10 cellular contexts compared by ENCODE assay signal in genomic region chr1:204294371-204294770, GRCh38.
DNase-seq lines count a peak whose midpoint lies in the region; TF ChIP-seq lines count a peak whose summit lies in the region.
"Had no signal": no experiment of that assay in that cellular context is flagged by ENCODE, and none has a peak within 500 bp of the region (broad histone marks: within the 10 kb centered on the region; RNA-seq: fewer than 3 reads in every experiment).

No MANE protein-coding gene starts in this region.

- no peak for TF ChIP-seq CTCF in astrocyte of the spinal cord (IDR thresholded peaks at IDR 0.05; ENCODE audit: low read depth, low read length)
- no peak for TF ChIP-seq CTCF in hepatocyte (IDR thresholded peaks at IDR 0.05; ENCODE audit: poor library complexity)
- no peak for TF ChIP-seq CTCF in spleen (IDR thresholded peaks at IDR 0.05 in 8 of 11, conservative IDR thresholded peaks at IDR 0.05 in 3 of 11)

- H3K27me3 ChIP-seq in GM23248 (replicated peaks; ENCODE audit: insufficient read depth) (no peaks in the 10 kb centered on the region), hepatocyte (no peaks in the 10 kb centered on the region), spleen (replicated peaks in 1 of 7) (peaks cover 0 to 22% (median 0%) of the 10 kb centered on the region in 7 donors)
- H3K27me3 ChIP-seq: dorsolateral prefrontal cortex had no signal

- H3K27ac ChIP-seq in GM23248 (peak overlapping the region; percentile 68), hepatocyte (peak overlapping the region; percentile 66), spleen (peak overlapping the region in 7 of 8 donors; percentile 2 to 54 (median 36))

- H4K20me1 ChIP-seq in GM23248 (ENCODE audit: insufficient read depth) (no peaks in the 10 kb centered on the region), hepatocyte (ENCODE audit: insufficient read depth, poor library complexity, severe bottlenecking) (no peaks in the 10 kb centered on the region)

- WGBS in GM23248 (ENCODE audit: low coverage in 1 of 2, low lambda C conversion rate in 2 of 2, missing lambda C conversion rate in 2 of 2), 2 experiments = 3% methylated on average over 6 of the region's 6 CpGs
- 63% methylated on average over 6 of the region's 6 CpGs for WGBS in hepatocyte (ENCODE audit: low lambda C conversion rate, missing lambda C conversion rate)
- 63 to 84% (median 75%) methylated on average over 6 of the region's 6 CpGs for WGBS in spleen, 5 donors

- H3F3A ChIP-seq in GM23248 (ENCODE audit: insufficient read depth) = peaks cover 39% of the 10 kb centered on the region

- intact Hi-C loops in spleen (cut with DNase I; ENCODE audit: low total_unique reads) = no loop called here

- no peaks in the 10 kb centered on the region for H3K9me3 ChIP-seq in GM23248 (ENCODE audit: low read depth)
- H3K9me3 ChIP-seq in hepatocyte (ENCODE audit: low read depth) = no peaks in the 10 kb centered on the region
- H3K9me3 ChIP-seq in spleen = no peaks in the 10 kb centered on the region

- 0 out of 2 replicates have a peak overlapping the region, but pooled peaks have one; percentile 4 for H3K9ac ChIP-seq in GM23248

- H3K4me3 ChIP-seq in GM23248 (peak overlapping the region; percentile 43), astrocyte of the spinal cord (ENCODE audit: low read depth, low read length) (no peak overlapping the region), hepatocyte (no peak overlapping the region), spleen (no peak overlapping the region)
- H3K4me3 ChIP-seq: dorsolateral prefrontal cortex had no signal

- H3K4me2 ChIP-seq in GM23248 (ENCODE audit: unreplicated experiment) (peak overlapping the region; percentile 61), hepatocyte (no peak overlapping the region)

- DNase-seq in GM23248 = peak; percentile 94
- DNase-seq in astrocyte of the spinal cord (ENCODE audit: low read depth, low spot score) = peak; percentile 75
- peak; percentile 50 for DNase-seq in hepatocyte (ENCODE audit: low spot score)
- no peak for DNase-seq in spleen
- DNase-seq in cortex of kidney (lab: John Stamatoyannopoulos, UW) = no peak
- DNase-seq in DMS79 (lab: John Stamatoyannopoulos, UW) = no peak
- DNase-seq in NCI-H345 treated with DMSO at 0.1 percent for 48 hours (lab: John Stamatoyannopoulos, UW; ENCODE audit: unreplicated experiment) = no peak
- DNase-seq in NCI-H1436 treated with DMSO at 0.1 percent for 48 hours (lab: John Stamatoyannopoulos, UW) = no peak
- DNase-seq: activated CD8-positive, alpha-beta T cell treated with anti-CD3 and anti-CD28 coated beads for 36 hours; dorsolateral prefrontal cortex had no signal

- TF ChIP-seq POLR2A in spleen (IDR thresholded peaks at IDR 0.05) = no peak

- H3K4me1 ChIP-seq in GM23248 (ENCODE audit: insufficient read depth) = peaks cover 49% of the 10 kb centered on the region
- peaks cover 37% of the 10 kb centered on the region for H3K4me1 ChIP-seq in hepatocyte (ENCODE audit: insufficient read depth)
- H3K4me1 ChIP-seq in spleen = peaks cover 0 to 25% (median 11%) of the 10 kb centered on the region in 6 donors

- no peaks in the 10 kb centered on the region for H3K36me3 ChIP-seq in GM23248 (ENCODE audit: low read depth)
- H3K36me3 ChIP-seq in hepatocyte (replicated peaks; ENCODE audit: insufficient read depth, low read depth) = no peaks in the 10 kb centered on the region
- no peaks in the 10 kb centered on the region for H3K36me3 ChIP-seq in spleen

- no peaks in the 10 kb centered on the region for H3K9me2 ChIP-seq in GM23248 (ENCODE audit: insufficient read depth)
- no peaks in the 10 kb centered on the region for H3K9me2 ChIP-seq in hepatocyte (replicated peaks; ENCODE audit: insufficient read depth)

- H3K79me2 ChIP-seq in GM23248 (ENCODE audit: insufficient read depth) (peaks cover 15% of the 10 kb centered on the region; the same call in 1 of the 2 replicates), hepatocyte (peaks cover 37% of the 10 kb centered on the region)

- in situ Hi-C loops in GM23248 (cut with MboI) (no loop called here), astrocyte of the spinal cord (cut with HindIII; ENCODE audit: low sequenced_read_pairs) (no loop called here)

- no peak overlapping the region for H2AFZ ChIP-seq in GM23248
- H2AFZ ChIP-seq in hepatocyte = no peak overlapping the region

Comparison
In these comparisons a context has a peak if more than half of its experiments do, and no peak if none do; other contexts are left out.
1. DNase-seq: peak in GM23248 (single experiment), astrocyte of the spinal cord (single experiment) and hepatocyte (single experiment); none in spleen (single experiment), cortex of kidney (single experiment), DMS79 (single experiment), NCI-H345 treated with DMSO at 0.1 percent for 48 hours (single experiment) and NCI-H1436 treated with DMSO at 0.1 percent for 48 hours (single experiment).
2. Peak in every context shown above with its lines, with median percentiles within 50 percentile points of each other: H3K27ac ChIP-seq.